Comparison of ENCODE assay signal across 28 cellular contexts in genomic region chr10:4119107-4119506, GRCh38.
"Had no signal": no experiment of that assay in that cellular context is flagged by ENCODE, and none has a peak within 500 bp of the region (broad histone marks: within the 10 kb centered on the region; RNA-seq: fewer than 3 reads in every experiment).

No MANE protein-coding gene starts in this region.

- DNase-seq: stimulated activated CD4-positive, alpha-beta T cell treated with anti-CD3 and anti-CD28 coated beads, Interleukin-2, amount 100 ng/mL, for 48 hours; stimulated activated CD4-positive, alpha-beta T cell treated with anti-CD3 and anti-CD28 coated beads, Interleukin-4, amount 100 ng/mL, for 1 hour; stimulated activated CD4-positive, alpha-beta T cell treated with anti-CD3 and anti-CD28 coated beads, Interleukin-4, amount 100 ng/mL, for 24 hours; stimulated activated CD4-positive, alpha-beta T cell treated with anti-CD3 and anti-CD28 coated beads, Interleukin-4, amount 100 ng/mL, for 4 hours; stimulated activated CD8-positive, alpha-beta memory T cell treated with anti-CD3 and anti-CD28 coated beads, Interleukin-4, amount 100 ng/mL, for 48 hours; stimulated activated naive B cell treated with anti-CD40 and anti-IgM and Interleukin-4, amounts not matched to agents 10 μg/mL and 1 μg/mL and 100 μg/mL, for 72 hours; stimulated activated naive CD4-positive, alpha-beta T cell; stimulated activated naive CD4-positive, alpha-beta T cell treated with Interleukin-2 at 50 U/mL for 16 hours; stimulated activated naive CD8-positive, alpha-beta T cell treated with anti-CD3 and anti-CD28 coated beads, Interleukin-15, amount 100 ng/mL, for 72 hours; stimulated activated naive CD8-positive, alpha-beta T cell treated with anti-CD3 and anti-CD28 coated beads, Interleukin-15, Interleukin-2, amounts not matched to agents 100 U/mL and 50 U/mL, for 24 hours; stomach; substantia nigra; testis; thyroid gland; tibial artery; transverse colon; trophoblast cell; upper lobe of left lung; upper lobe of right lung; uterus had no signal

- H3K36me3 ChIP-seq: stomach, suprapubic skin, thoracic aorta, thyroid gland, tibial artery, tibial nerve, transverse colon, upper lobe of left lung, upper lobe of right lung, uterus, vagina had no signal

- H3K4me3 ChIP-seq: stomach, suprapubic skin, testis, thoracic aorta, thyroid gland, tibial artery, tibial nerve, transverse colon, upper lobe of left lung, upper lobe of right lung, uterus, vagina had no signal

- H3K27me3 Mint-ChIP-seq: stimulated activated memory B cell treated with anti-CD40 and anti-IgM and Interleukin-4, amounts not matched to agents 10 μg/mL and 1 μg/mL and 100 μg/mL, for 72 hours; stimulated activated naive B cell treated with anti-CD40 and anti-IgM and Interleukin-4, amounts not matched to agents 10 μg/mL and 1 μg/mL and 100 μg/mL, for 72 hours; type B pancreatic cell had no signal

- H3K27ac Mint-ChIP-seq: stimulated activated effector memory CD8-positive, alpha-beta T cell treated with anti-CD3 and anti-CD28 coated beads, Interleukin-12 subunit alpha, Interleukin-12 subunit beta, amount 100 ng/mL, for 72 hours; stimulated activated memory B cell treated with anti-CD40 and anti-IgM and Interleukin-4, amounts not matched to agents 10 μg/mL and 1 μg/mL and 100 μg/mL, for 72 hours; stimulated activated naive B cell treated with anti-CD40 and anti-IgM and Interleukin-4, amounts not matched to agents 10 μg/mL and 1 μg/mL and 100 μg/mL, for 72 hours; stimulated activated naive CD8-positive, alpha-beta T cell treated with anti-CD3 and anti-CD28 coated beads, Interleukin-15, amount 100 ng/mL, for 72 hours; stimulated activated naive CD8-positive, alpha-beta T cell treated with anti-CD3 and anti-CD28 coated beads, Interleukin-15, Interleukin-2, amounts not matched to agents 100 ng/mL and 50 ng/mL, for 24 hours; type B pancreatic cell had no signal

- H3K9me3 Mint-ChIP-seq: type B pancreatic cell had no signal

- H3K4me1 ChIP-seq: thyroid gland, tibial artery, uterus, vagina had no signal

- H3K4me3 Mint-ChIP-seq: stimulated activated effector memory CD8-positive, alpha-beta T cell treated with anti-CD3 and anti-CD28 coated beads, Interleukin-12 subunit alpha, Interleukin-12 subunit beta, amount 100 ng/mL, for 72 hours; stimulated activated memory B cell treated with anti-CD40 and anti-IgM and Interleukin-4, amounts not matched to agents 10 μg/mL and 1 μg/mL and 100 μg/mL, for 72 hours; stimulated activated naive B cell treated with anti-CD40 and anti-IgM and Interleukin-4, amounts not matched to agents 10 μg/mL and 1 μg/mL and 100 μg/mL, for 72 hours; stimulated activated naive CD8-positive, alpha-beta T cell treated with anti-CD3 and anti-CD28 coated beads, Interleukin-15, amount 100 ng/mL, for 72 hours; stimulated activated naive CD8-positive, alpha-beta T cell treated with anti-CD3 and anti-CD28 coated beads, Interleukin-15, Interleukin-2, amounts not matched to agents 100 ng/mL and 50 ng/mL, for 24 hours; type B pancreatic cell had no signal

- H3K27ac ChIP-seq: stomach, suprapubic skin, testis, thoracic aorta, thyroid gland, tibial artery, tibial nerve, transverse colon, upper lobe of right lung, uterus, vagina had no signal

- H3K36me3 Mint-ChIP-seq: stimulated activated naive B cell treated with anti-CD40 and anti-IgM and Interleukin-4, amounts not matched to agents 10 μg/mL and 1 μg/mL and 100 μg/mL, for 72 hours; type B pancreatic cell had no signal

- H3K9me3 ChIP-seq: stomach, suprapubic skin, testis, thoracic aorta, thyroid gland, tibial artery, upper lobe of left lung, upper lobe of right lung, vagina had no signal

- H3K27me3 ChIP-seq: stomach, suprapubic skin, testis, thyroid gland, tibial artery, tibial nerve, transverse colon, upper lobe of left lung, upper lobe of right lung, uterus, vagina had no signal

- ATAC-seq: stimulated activated effector memory CD8-positive, alpha-beta T cell treated with anti-CD3 and anti-CD28 coated beads, Interleukin-12 subunit alpha, Interleukin-12 subunit beta, amount 100 ng/mL, for 72 hours; stimulated activated memory B cell treated with anti-CD40 and anti-IgM and Interleukin-4, amounts not matched to agents 10 μg/mL and 1 μg/mL and 100 μg/mL, for 72 hours; stimulated activated naive B cell treated with anti-CD40 and anti-IgM and Interleukin-4, amounts not matched to agents 10 μg/mL and 1 μg/mL and 100 μg/mL, for 72 hours; stimulated activated naive CD8-positive, alpha-beta T cell treated with anti-CD3 and anti-CD28 coated beads, Interleukin-15, amount 100 ng/mL, for 72 hours; stimulated activated naive CD8-positive, alpha-beta T cell treated with anti-CD3 and anti-CD28 coated beads, Interleukin-15, Interleukin-2, amounts not matched to agents 100 U/mL and 50 U/mL, for 24 hours; upper lobe of right lung had no signal
